Comparison of ENCODE assay signal across 13 cellular contexts in genomic region chr2:202299712-202300111, GRCh38. TPM values are rescaled to one million over a fixed set of nuclear protein-coding genes. Genes with fewer than 3 reads are reported as not detected.
DNase-seq lines count a peak whose midpoint lies in the region; ATAC-seq and TF ChIP-seq lines count a peak whose summit lies in the region.
"Had no signal": no experiment of that assay in that cellular context is flagged by ENCODE, and none has a peak within 500 bp of the region (broad histone marks: within the 10 kb centered on the region; RNA-seq: fewer than 3 reads in every experiment).

No MANE protein-coding gene starts in this region.

- H4K91ac ChIP-seq in mesenchymal stem cell (ENCODE audit: low read length), result no peak overlapping the region

- H3K27me3 ChIP-seq in HAP-1 (ENCODE audit: low read depth), result no peaks in the 10 kb centered on the region
- H3K27me3 ChIP-seq in mesenchymal stem cell (ENCODE audit: control insufficient read depth in 1 of 2, insufficient read depth in 1 of 2, low read length in 2 of 2), result no peaks in the 10 kb centered on the region
- H3K27me3 ChIP-seq: BE2C, ovary had no signal

- no peak overlapping the region for H3K4me2 ChIP-seq in mesenchymal stem cell (ENCODE audit: low read length, poor library complexity, severe bottlenecking)

- H3K36me3 Mint-ChIP-seq in T-helper 1 cell treated with Interleukin-12 subunit alpha and Interleukin-12 subunit beta and Interleukin-4 antibody, amounts not matched to agents 30 μg/mL and 1 μg/mL, for 36 hours (ENCODE audit: low read depth), result peaks cover 63% of the 10 kb centered on the region
- peaks cover 12 to 95% (median 27%) of the 10 kb centered on the region in 3 donors for H3K36me3 Mint-ChIP-seq in naive thymus-derived CD8-positive, alpha-beta T cell

- no peak overlapping the region for H2BK15ac ChIP-seq in mesenchymal stem cell (ENCODE audit: low read depth, poor library complexity, severe bottlenecking)

- H2BK12ac ChIP-seq in mesenchymal stem cell (ENCODE audit: low read length in 2 of 2), result no peak overlapping the region

- no peak overlapping the region for H3K14ac ChIP-seq in mesenchymal stem cell (ENCODE audit: low read length in 2 of 2)

- H3K27ac ChIP-seq in mesenchymal stem cell (ENCODE audit: low read length, poor library complexity, severe bottlenecking), result no peak overlapping the region
- H3K27ac ChIP-seq: ovary had no signal

- no peak overlapping the region for H3K18ac ChIP-seq in mesenchymal stem cell (ENCODE audit: low read depth in 1 of 2, low read length in 2 of 2)

- peaks cover 8% of the 10 kb centered on the region for H3K79me1 ChIP-seq in mesenchymal stem cell (replicated peaks; ENCODE audit: low read length, poor library complexity, severe bottlenecking)

- ATAC-seq in GM19324 (IDR thresholded peaks at IDR 0.05; ENCODE audit: low FRiP score, unreplicated experiment) (peak; percentile 52), HG02852 (IDR thresholded peaks at IDR 0.05; ENCODE audit: unreplicated experiment) (peak; percentile 85), GM18861 (IDR thresholded peaks at IDR 0.05; ENCODE audit: unreplicated experiment) (no peak)
- no peak for ATAC-seq in naive thymus-derived CD8-positive, alpha-beta T cell
- ATAC-seq: HepG2 had no signal

- peak; percentile 37 for DNase-seq in GM12864 (ENCODE audit: low read depth)
- no peak for DNase-seq in naive thymus-derived CD8-positive, alpha-beta T cell
- no peak for DNase-seq in HAP-1 (ENCODE audit: low spot score in 2 of 2)
- DNase-seq in mesenchymal stem cell, result no peak
- DNase-seq: activated gamma-delta T cell treated with Interleukin-2 at 50 U/mL for 16 hours, BE2C, NCI-H446, ovary had no signal

- H3K9ac ChIP-seq in mesenchymal stem cell (ENCODE audit: low read length), result no peak overlapping the region

- peak overlapping the region; percentile 74 for H3K27ac Mint-ChIP-seq in T-helper 1 cell treated with Interleukin-12 subunit alpha and Interleukin-12 subunit beta and Interleukin-4 antibody, amounts not matched to agents 30 μg/mL and 1 μg/mL, for 36 hours
- peak overlapping the region in 3 of 10 donors; percentile 13 to 46 (median 21) for H3K27ac Mint-ChIP-seq in naive thymus-derived CD8-positive, alpha-beta T cell

- no peaks in the 10 kb centered on the region for H3K9me3 ChIP-seq in HAP-1
- H3K9me3 ChIP-seq in mesenchymal stem cell (ENCODE audit: control insufficient read depth, low read length), result no peaks in the 10 kb centered on the region
- H3K9me3 ChIP-seq: BE2C, ovary had no signal

- in situ Hi-C loops in HAP-1 (cut with MboI; ENCODE audit: low sequenced_read_pairs), result no loop called here

- H3K4me1 Mint-ChIP-seq in T-helper 1 cell treated with Interleukin-12 subunit alpha and Interleukin-12 subunit beta and Interleukin-4 antibody, amounts not matched to agents 30 μg/mL and 1 μg/mL, for 36 hours (ENCODE audit: low read depth), result peaks cover 7% of the 10 kb centered on the region
- peaks cover 2 to 5% (median 3%) of the 10 kb centered on the region in 4 donors for H3K4me1 Mint-ChIP-seq in naive thymus-derived CD8-positive, alpha-beta T cell

- no peak overlapping the region for H2AK5ac ChIP-seq in mesenchymal stem cell (ENCODE audit: low read length, severe bottlenecking)

- H3K27me3 Mint-ChIP-seq in T-helper 1 cell treated with Interleukin-12 subunit alpha and Interleukin-12 subunit beta and Interleukin-4 antibody, amounts not matched to agents 30 μg/mL and 1 μg/mL, for 36 hours (ENCODE audit: low read depth), result no peaks in the 10 kb centered on the region
- no peaks in the 10 kb centered on the region for H3K27me3 Mint-ChIP-seq in naive thymus-derived CD8-positive, alpha-beta T cell

- H3K23ac ChIP-seq in mesenchymal stem cell (ENCODE audit: low read length in 2 of 2), result no peak overlapping the region

- H3K4me1 ChIP-seq in HAP-1 (peaks cover 12% of the 10 kb centered on the region), mesenchymal stem cell (ENCODE audit: control insufficient read depth, insufficient read depth, low read depth, low read length) (no peaks in the 10 kb centered on the region)

- TF ChIP-seq CTCF in GM12864 (IDR thresholded peaks at IDR 0.05; ENCODE audit: low read depth, low read length, missing control alignments), result no peak

- no peak overlapping the region for H3K4me3 Mint-ChIP-seq in T-helper 1 cell treated with Interleukin-12 subunit alpha and Interleukin-12 subunit beta and Interleukin-4 antibody, amounts not matched to agents 30 μg/mL and 1 μg/mL, for 36 hours
- H3K4me3 Mint-ChIP-seq in naive thymus-derived CD8-positive, alpha-beta T cell, result no peak overlapping the region

- H3K9me3 Mint-ChIP-seq in T-helper 1 cell treated with Interleukin-12 subunit alpha and Interleukin-12 subunit beta and Interleukin-4 antibody, amounts not matched to agents 30 μg/mL and 1 μg/mL, for 36 hours, result no peaks in the 10 kb centered on the region
- no peaks in the 10 kb centered on the region for H3K9me3 Mint-ChIP-seq in naive thymus-derived CD8-positive, alpha-beta T cell

- H2BK5ac ChIP-seq in mesenchymal stem cell (ENCODE audit: low read depth, low read length, poor library complexity, severe bottlenecking), result no peak overlapping the region

- H2AFZ ChIP-seq in mesenchymal stem cell (ENCODE audit: low read depth, low read length), result no peak overlapping the region

- H4K8ac ChIP-seq in mesenchymal stem cell (ENCODE audit: low read length), result no peak overlapping the region

- H2BK120ac ChIP-seq in mesenchymal stem cell (ENCODE audit: low read depth, low read length), result no peak overlapping the region

- POLR2A ChIA-PET in naive thymus-derived CD8-positive, alpha-beta T cell (lab: Charles Lee), result interaction anchor here (0.6 kb wide), 1 partner anchor 232 kb away, joined by 4 read pairs; no protein-coding TSS in a partner anchor

- no peak overlapping the region for H3K4ac ChIP-seq in mesenchymal stem cell (ENCODE audit: low read depth in 1 of 2, low read length in 2 of 2)

- H3K4me3 ChIP-seq in GM12864 (ENCODE audit: low read depth, low read length) (no peak overlapping the region), HAP-1 (no peak overlapping the region), mesenchymal stem cell (ENCODE audit: insufficient read depth in 1 of 2, low read depth in 1 of 2, low read length in 2 of 2) (no peak overlapping the region)
- H3K4me3 ChIP-seq: ovary had no signal

- WGBS in mesenchymal stem cell, result no CpG with 5 or more reads among the region's 1 CpG

- peaks cover 96% of the 10 kb centered on the region for H3K36me3 ChIP-seq in HAP-1 (replicated peaks)
- peaks cover 15 to 94% of the 10 kb centered on the region in 2 experiments for H3K36me3 ChIP-seq in mesenchymal stem cell (ENCODE audit: control insufficient read depth in 1 of 2, insufficient read depth in 2 of 2, low read depth in 1 of 2, low read length in 2 of 2)
- H3K36me3 ChIP-seq: ovary had no signal

RNA-seq across cellular contexts. Expression of gene NOP58, which starts 34.1 kb away (rescaled TPM):
- 100 to 1,000 TPM; 130 to 132 TPM for total RNA-seq in naive thymus-derived CD8-positive, alpha-beta T cell
- polyA plus RNA-seq in naive thymus-derived CD8-positive, alpha-beta T cell, result 100 to 1,000 TPM in 1 of 3 donors, 10 to 100 TPM in 2; 89.1 to 106 (median 96.5) TPM
- polyA plus RNA-seq in mesenchymal stem cell (2013, experiment 1 of 2), result 65.5 TPM
- 65.4 TPM for polyA plus RNA-seq in mesenchymal stem cell (2013, experiment 2 of 2)

Comparison
In these comparisons a context has a peak if more than half of its experiments do, and no peak if none do; other contexts are left out.
1. ATAC-seq: peak in GM19324 (single experiment) and HG02852 (single experiment); none in naive thymus-derived CD8-positive, alpha-beta T cell (0 of 2) and GM18861 (single experiment).